In genomic region chr6:158125271-158125670, GRCh38 we compare ENCODE assay signal across 32 cellular contexts.
"Had no signal": no experiment of that assay in that cellular context is flagged by ENCODE, and none has a peak within 500 bp of the region (broad histone marks: within the 10 kb centered on the region; RNA-seq: fewer than 3 reads in every experiment).

No MANE protein-coding gene starts in this region.

- H3K27ac ChIP-seq: adrenal gland, ascending aorta, body of pancreas, brain microvascular endothelial cell, breast epithelium, cardiac muscle cell had no signal

- H3K27me3 ChIP-seq: adrenal gland, ascending aorta, body of pancreas, brain microvascular endothelial cell, breast epithelium, cardiac muscle cell had no signal

- ATAC-seq: activated naive CD4-positive, alpha-beta T cell treated with anti-CD3 and anti-CD28 coated beads, Interleukin-2, amount 50 U/mL, for 72 hours; activated naive CD8-positive, alpha-beta T cell treated with anti-CD3 and anti-CD28 coated beads, Interleukin-2, amount 50 U/mL, for 24 hours; activated T-cell treated with anti-CD3 and anti-CD28 coated beads, Interleukin-2, amount 50 U/mL, for 4 hours; activated T-cell treated with anti-CD3 and anti-CD28 coated beads, Interleukin-2, amount 50 U/mL, for 72 hours; activated T-helper 17 cell treated with anti-CD3 and anti-CD28 coated beads, Interleukin-2, amount 50 U/mL, for 72 hours; body of pancreas had no signal

- DNase-seq: activated effector memory CD4-positive, alpha-beta T cell treated with anti-CD3 and anti-CD28 coated beads, Interleukin-2, amount 50 U/mL, for 16 hours; activated effector memory CD4-positive, alpha-beta T cell treated with Interleukin-2 at 50 U/mL for 16 hours; activated gamma-delta T cell; activated gamma-delta T cell treated with Interleukin-2 at 50 U/mL for 16 hours; activated naive CD4-positive, alpha-beta T cell; activated naive CD4-positive, alpha-beta T cell treated with anti-CD3 and anti-CD28 coated beads for 36 hours; activated naive CD4-positive, alpha-beta T cell treated with anti-CD3 and anti-CD28 coated beads, Interleukin-2, amount 10 ng/mL, durations not matched to agents 7 days and 5 days; activated naive CD4-positive, alpha-beta T cell treated with anti-CD3 and anti-CD28 coated beads, Interleukin-2, amount 50 U/mL, for 16 hours; activated naive CD4-positive, alpha-beta T cell treated with Interleukin-2 at 50 U/mL for 16 hours; activated naive CD8-positive, alpha-beta T cell treated with anti-CD3 and anti-CD28 coated beads for 36 hours; activated naive CD8-positive, alpha-beta T cell treated with anti-CD3 and anti-CD28 coated beads, Interleukin-2, amount 10 ng/mL, durations not matched to agents 7 days and 5 days; activated naive CD8-positive, alpha-beta T cell treated with anti-CD3 and anti-CD28 coated beads, Interleukin-2, amount 50 U/mL, for 24 hours; activated T-cell treated with anti-CD3 and anti-CD28 coated beads, Interleukin-2, amount 50 U/mL, for 1 hour; activated T-cell treated with anti-CD3 and anti-CD28 coated beads, Interleukin-2, amount 50 U/mL, for 24 hours; activated T-cell treated with anti-CD3 and anti-CD28 coated beads, Interleukin-2, amount 50 U/mL, for 4 hours; activated T-cell treated with anti-CD3 and anti-CD28 coated beads, Interleukin-2, amount 50 U/mL, for 48 hours; activated T-cell treated with anti-CD3 and anti-CD28 coated beads, Interleukin-2, amount 50 U/mL, for 72 hours; adrenal gland; amniotic stem cell; amygdala; anterior cingulate cortex; aorta; body of pancreas; brain microvascular endothelial cell; caudate nucleus; central memory CD4-positive, alpha-beta T cell; cerebellar nuclear complex had no signal

- H3K4me1 ChIP-seq: adrenal gland, ascending aorta, body of pancreas, breast epithelium had no signal

- H3K4me3 ChIP-seq: adrenal gland, ascending aorta, body of pancreas, breast epithelium, cardiac muscle cell had no signal

- H3K36me3 ChIP-seq: adrenal gland, brain microvascular endothelial cell, breast epithelium had no signal

- H3K9me3 ChIP-seq: adrenal gland, ascending aorta, body of pancreas, breast epithelium had no signal
